In genomic region chr5:322942-323879, GRCh38 we compare ENCODE assay signal across 1 cellular context.
TF ChIP-seq lines count a peak whose summit lies in the region.

No MANE protein-coding gene starts in this region.

TF ChIP-seq in SK-N-SH, 30 proteins besides CTCF, POLR2A, EP300 and RAD21 (continued from another document):
- TF ChIP-seq USF1 (IDR thresholded peaks at IDR 0.05; ENCODE audit: borderline replicate concordance, low read depth) (no peak), NRF1 (IDR thresholded peaks at IDR 0.05; ENCODE audit: low read depth, low read length) (no peak), JUND (IDR thresholded peaks at IDR 0.05) (no peak), MEF2A (IDR thresholded peaks at IDR 0.05; ENCODE audit: borderline replicate concordance, low read depth) (no peak), MAX (IDR thresholded peaks at IDR 0.05; ENCODE audit: low read depth) (no peak), NFIC (IDR thresholded peaks at IDR 0.05; ENCODE audit: borderline replicate concordance) (no peak)
